ENCODE assay signal across 12 cellular contexts in the genomic region with DNA sequence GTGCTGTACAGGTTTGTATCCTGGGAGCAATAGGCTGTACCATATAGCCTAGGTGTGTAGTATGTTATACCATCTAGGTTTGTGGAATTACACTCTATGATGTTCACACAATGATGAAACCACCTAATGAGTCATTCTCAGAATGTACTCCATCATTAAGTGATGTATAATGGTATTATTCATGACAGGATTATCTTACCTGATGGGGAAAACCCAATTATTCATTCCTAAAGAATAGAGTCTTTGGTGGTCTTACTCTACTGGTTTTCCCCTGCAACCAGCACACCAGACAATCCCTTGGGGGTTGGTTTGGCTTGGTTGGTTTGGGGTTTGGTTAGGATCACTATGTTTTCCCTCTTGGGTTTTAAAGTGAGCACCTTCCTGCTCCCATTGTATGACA. TPM values are rescaled to one million over a fixed set of nuclear protein-coding genes. Genes with fewer than 3 reads are reported as not detected.
DNase-seq lines count a peak whose midpoint lies in the region; ATAC-seq, FAIRE-seq and TF ChIP-seq lines count a peak whose summit lies in the region.
"Had no signal": no experiment of that assay in that cellular context is flagged by ENCODE, and none has a peak within 500 bp of the region (broad histone marks: within the 10 kb centered on the region; RNA-seq: fewer than 3 reads in every experiment).

No MANE protein-coding gene starts in this region.

- H3K36me3 ChIP-seq in bronchial epithelial cell (ENCODE audit: control insufficient read depth, insufficient read depth, low read length) (no peaks in the 10 kb centered on the region), HepG2 (replicated peaks in 1 of 2; ENCODE audit: control insufficient read depth in 1 of 2, insufficient read depth in 2 of 2, low read length in 2 of 2) (no peaks in the 10 kb centered on the region)

- DNase-seq in bronchial epithelial cell (ENCODE audit: low read depth) (peak; percentile 91), HepG2 (ENCODE audit: low spot score) (no peak), NCI-H2081 (lab: John Stamatoyannopoulos, UW) (no peak), SHP77 treated with DMSO at 0.1 percent for 48 hours (lab: John Stamatoyannopoulos, UW) (no peak)
- no peak for DNase-seq in stimulated activated naive CD4-positive, alpha-beta T cell (lab: John Stamatoyannopoulos, UW)
- DNase-seq: mucosa of descending colon, NCI-H446 treated with DMSO at 0.1 percent for 48 hours, psoas muscle had no signal

- no peak for FAIRE-seq in bronchial epithelial cell (lab: Jason Lieb, UNC)
- FAIRE-seq in HepG2 (lab: Jason Lieb, UNC) = no peak
- FAIRE-seq: D721Med had no signal

- H3K4me3 ChIP-seq in bronchial epithelial cell (ENCODE audit: low read depth, low read length) = no peak overlapping the region
- no peak overlapping the region for H3K4me3 ChIP-seq in HepG2 (replicated peaks in 1 of 3; ENCODE audit: insufficient read depth in 1 of 3, low read depth in 2 of 3, low read length in 3 of 3)
- H3K4me3 ChIP-seq: mucosa of descending colon, psoas muscle had no signal

- POLR2A ChIA-PET in HepG2 (lab: Yijun Ruan, JAX) = no interaction called here

- ATAC-seq in GM18519 (IDR thresholded peaks at IDR 0.05; ENCODE audit: low FRiP score, unreplicated experiment) (peak; percentile 43), GM21360 (IDR thresholded peaks at IDR 0.05; ENCODE audit: unreplicated experiment) (peak; percentile 51), HG03196 (IDR thresholded peaks at IDR 0.05; ENCODE audit: unreplicated experiment) (peak; percentile 60), HepG2 (no peak)
- ATAC-seq: mucosa of descending colon, psoas muscle had no signal

- no peak for TF ChIP-seq POLR2A in HepG2 (IDR thresholded peaks at IDR 0.05; ENCODE audit: insufficient read depth in 1 of 2, low read depth in 2 of 2, low read length in 2 of 2)

- H3K27me3 ChIP-seq in bronchial epithelial cell (ENCODE audit: control insufficient read depth, insufficient read depth, low read length) (no peaks in the 10 kb centered on the region), HepG2 (ENCODE audit: control insufficient read depth in 1 of 2, insufficient read depth in 2 of 2, low read length in 2 of 2) (no peaks in the 10 kb centered on the region; a peak in 1 of 5 replicates)

- BruUV-seq in HepG2 (replicated peaks; lab: Mats Ljungman, UMichigan) = no TSS peak

- TF ChIP-seq EP300 in HepG2 (IDR thresholded peaks at IDR 0.05; ENCODE audit: low read depth in 2 of 2, low read length in 2 of 2) (no peak), HepG2 (CRISPR knock-in tag; IDR thresholded peaks at IDR 0.05; ENCODE audit: borderline replicate concordance) (no peak)

- intact Hi-C loops in HepG2 (cut with micrococcal nuclease; ENCODE audit: unreplicated experiment) = no loop called here

- no peaks in the 10 kb centered on the region for H3K79me2 ChIP-seq in HepG2 (ENCODE audit: insufficient read depth, low read length)

- TF ChIP-seq CTCF in bronchial epithelial cell (IDR thresholded peaks at IDR 0.05; ENCODE audit: insufficient read depth, low read length, severe bottlenecking) = no peak
- TF ChIP-seq CTCF in HepG2 (CRISPR knock-in tag; IDR thresholded peaks at IDR 0.05) = no peak

- no peak overlapping the region for H3K27ac ChIP-seq in HepG2 (ENCODE audit: extremely low read length, insufficient read depth, low read length)
- H3K27ac ChIP-seq: psoas muscle had no signal

- H2AFZ ChIP-seq in HepG2 (ENCODE audit: low read length) = no peak overlapping the region

- no peak for TF ChIP-seq RAD21 in HepG2 (CRISPR knock-in tag; IDR thresholded peaks at IDR 0.05)

- no peak overlapping the region for H3K9ac ChIP-seq in HepG2 (ENCODE audit: insufficient read depth, low read depth, low read length)

- H3K9me3 ChIP-seq in HepG2 (ENCODE audit: low read length) = no peaks in the 10 kb centered on the region
- H3K9me3 ChIP-seq: mucosa of descending colon, psoas muscle had no signal

- in situ Hi-C loops in HepG2 (cut with HindIII; ENCODE audit: extremely low pct_ligation_motif_present, low pct_unique_long_range_greater_than_20kb) = no loop called here

- CTCF ChIA-PET in HepG2 (lab: Yijun Ruan, JAX; ENCODE audit: low intra/inter-chr PET ratio, low total read pairs) = no interaction called here

- H3K4me2 ChIP-seq in HepG2 (ENCODE audit: low read depth, low read length) = no peak overlapping the region

- no peaks in the 10 kb centered on the region for H3K4me1 ChIP-seq in HepG2 (ENCODE audit: insufficient read depth, low read length)
- H3K4me1 ChIP-seq: psoas muscle had no signal

- no peaks in the 10 kb centered on the region for H4K20me1 ChIP-seq in HepG2 (ENCODE audit: insufficient read depth, low read length)

TF ChIP-seq in HepG2, 621 proteins besides CTCF, POLR2A, EP300 and RAD21 (continues in another document):
- TF ChIP-seq U2AF2 (IDR thresholded peaks at IDR 0.05; ENCODE audit: low read depth, low read length) (no peak), IKZF4 (CRISPR knock-in tag; IDR thresholded peaks at IDR 0.05; ENCODE audit: borderline replicate concordance, low read depth, not compliant biosample characterization) (no peak), ZNF33B (CRISPR knock-in tag; IDR thresholded peaks at IDR 0.05) (no peak), ZNF552 (CRISPR knock-in tag; IDR thresholded peaks at IDR 0.05; ENCODE audit: borderline replicate concordance) (no peak), RNF2 (conservative IDR thresholded peaks at IDR 0.05; ENCODE audit: low read depth) (no peak), KLF12 (CRISPR knock-in tag; IDR thresholded peaks at IDR 0.05; ENCODE audit: borderline replicate concordance) (no peak), ZSCAN20 (CRISPR knock-in tag; IDR thresholded peaks at IDR 0.05; ENCODE audit: borderline replicate concordance) (no peak), BHLHE40 (IDR thresholded peaks at IDR 0.05; ENCODE audit: low read length) (no peak), MAFG (CRISPR knock-in tag; IDR thresholded peaks at IDR 0.05) (no peak), ZFP1 (CRISPR knock-in tag; IDR thresholded peaks at IDR 0.05) (no peak), ZFP62 (CRISPR knock-in tag; IDR thresholded peaks at IDR 0.05) (no peak), GABPB1 (CRISPR knock-in tag; IDR thresholded peaks at IDR 0.05) (no peak)
- TF ChIP-seq, protein P1, sequence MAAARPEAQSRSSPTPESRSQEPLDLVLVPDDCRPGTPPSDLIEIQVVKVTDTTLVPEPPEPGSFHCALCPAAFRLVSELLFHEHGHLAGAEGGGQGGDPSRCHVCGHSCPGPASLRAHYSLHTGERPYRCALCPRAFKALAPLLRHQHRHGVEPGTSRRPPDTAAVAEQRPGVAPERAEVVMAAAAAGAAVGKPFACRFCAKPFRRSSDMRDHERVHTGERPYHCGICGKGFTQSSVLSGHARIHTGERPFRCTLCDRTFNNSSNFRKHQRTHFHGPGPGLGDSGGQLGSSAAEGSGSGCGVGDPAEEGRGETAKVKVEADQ (CRISPR knock-in tag; IDR thresholded peaks at IDR 0.05; ENCODE audit: borderline replicate concordance) = no peak

RNA-seq across cellular contexts. Expression of a gene that starts 12.6 kb away (rescaled TPM):
- total RNA-seq in bronchial epithelial cell (not detected in 2 replicates), HepG2 (2016; rRNA removed; fragmentation: Illumina TruSeq; extraction: Trizol) (not detected in 2 replicates)
- not detected in 2 replicates for total RNA-seq in HepG2 (2016; cell fraction: cytosol; rRNA removed; fragmentation: Illumina TruSeq; extraction: Trizol; ENCODE audit: low read depth)
- not detected in 2 replicates for total RNA-seq in HepG2 (2016; cell fraction: insoluble cytoplasmic fraction; rRNA removed; fragmentation: Illumina TruSeq; extraction: Trizol)
- not detected in 2 replicates for total RNA-seq in HepG2 (2016; cell fraction: membrane; rRNA removed; fragmentation: Illumina TruSeq; extraction: Trizol)
- not detected in 2 replicates for total RNA-seq in HepG2 (2016; cell fraction: nucleus; rRNA removed; fragmentation: Illumina TruSeq; extraction: Trizol)
- not detected in 2 replicates for polyA plus RNA-seq in HepG2 (2011; rRNA removed)
- polyA plus RNA-seq in HepG2 (2011; cell fraction: cytosol; rRNA removed) = not detected in 2 replicates
- not detected in 2 replicates for polyA plus RNA-seq in HepG2 (2011; cell fraction: nucleus; rRNA removed)
- polyA plus RNA-seq in HepG2 (2012) = not detected in 2 replicates
- not detected in 2 replicates for polyA plus RNA-seq in HepG2 (2016; cell fraction: cytosol; fragmentation: Illumina TruSeq; extraction: Trizol; ENCODE audit: low read depth)
- polyA plus RNA-seq in HepG2 (2016; cell fraction: insoluble cytoplasmic fraction; fragmentation: Illumina TruSeq; extraction: Trizol; ENCODE audit: low read depth) = not detected in 2 replicates
- not detected in 2 replicates for polyA plus RNA-seq in HepG2 (2016; cell fraction: membrane; fragmentation: Illumina TruSeq; extraction: Trizol; ENCODE audit: low read depth)
- polyA plus RNA-seq in HepG2 (2016; cell fraction: nucleus; fragmentation: Illumina TruSeq; extraction: Trizol; ENCODE audit: insufficient read depth, low read depth) = not detected in 2 replicates
- not detected in 2 replicates for polyA minus RNA-seq in HepG2 (2011; rRNA and poly(A)+ RNA removed; ENCODE audit: low replicate concordance)
- not detected in 2 replicates for polyA minus RNA-seq in HepG2 (2011; cell fraction: cytosol; rRNA and poly(A)+ RNA removed)
- polyA minus RNA-seq in HepG2 (2011; cell fraction: nucleus; rRNA and poly(A)+ RNA removed) = not detected in 2 replicates
- total RNA-seq: mucosa of descending colon, psoas muscle had no signal
- polyA plus RNA-seq: psoas muscle had no signal

RNA-seq across cellular contexts. Expression of a gene that starts 51.8 kb away (rescaled TPM):
- total RNA-seq in bronchial epithelial cell (not detected in 2 replicates), HepG2 (2016; rRNA removed; fragmentation: Illumina TruSeq; extraction: Trizol) (not detected in 2 replicates)
- total RNA-seq in HepG2 (2016; cell fraction: cytosol; rRNA removed; fragmentation: Illumina TruSeq; extraction: Trizol; ENCODE audit: low read depth) = not detected in 2 replicates
- total RNA-seq in HepG2 (2016; cell fraction: insoluble cytoplasmic fraction; rRNA removed; fragmentation: Illumina TruSeq; extraction: Trizol) = not detected in 2 replicates
- not detected in 2 replicates for total RNA-seq in HepG2 (2016; cell fraction: membrane; rRNA removed; fragmentation: Illumina TruSeq; extraction: Trizol)
- not detected in 2 replicates for total RNA-seq in HepG2 (2016; cell fraction: nucleus; rRNA removed; fragmentation: Illumina TruSeq; extraction: Trizol)
- not detected in 2 replicates for polyA plus RNA-seq in HepG2 (2011; rRNA removed)
- polyA plus RNA-seq in HepG2 (2011; cell fraction: cytosol; rRNA removed) = not detected in 2 replicates
- polyA plus RNA-seq in HepG2 (2011; cell fraction: nucleus; rRNA removed) = not detected in 2 replicates
- not detected in 2 replicates for polyA plus RNA-seq in HepG2 (2012)
- not detected in 2 replicates for polyA plus RNA-seq in HepG2 (2016; cell fraction: cytosol; fragmentation: Illumina TruSeq; extraction: Trizol; ENCODE audit: low read depth)
- not detected in 2 replicates for polyA plus RNA-seq in HepG2 (2016; cell fraction: insoluble cytoplasmic fraction; fragmentation: Illumina TruSeq; extraction: Trizol; ENCODE audit: low read depth)
- polyA plus RNA-seq in HepG2 (2016; cell fraction: membrane; fragmentation: Illumina TruSeq; extraction: Trizol; ENCODE audit: low read depth) = not detected in 2 replicates
- polyA plus RNA-seq in HepG2 (2016; cell fraction: nucleus; fragmentation: Illumina TruSeq; extraction: Trizol; ENCODE audit: insufficient read depth, low read depth) = not detected in 2 replicates
- polyA minus RNA-seq in HepG2 (2011; rRNA and poly(A)+ RNA removed; ENCODE audit: low replicate concordance) = not detected in 2 replicates
- polyA minus RNA-seq in HepG2 (2011; cell fraction: cytosol; rRNA and poly(A)+ RNA removed) = not detected in 2 replicates
- polyA minus RNA-seq in HepG2 (2011; cell fraction: nucleus; rRNA and poly(A)+ RNA removed) = not detected in 2 replicates
- total RNA-seq: mucosa of descending colon, psoas muscle had no signal
- polyA plus RNA-seq: psoas muscle had no signal
